Comparison of ENCODE assay signal across 1 cellular context in genomic region chr20:55471052-55472006, GRCh38.
A peak's percentile ranks its signal among the peaks of the same experiment; 100 is the strongest.
TF ChIP-seq lines count a peak whose summit lies in the region.

No MANE protein-coding gene starts in this region.

TF ChIP-seq in HepG2, 621 proteins besides CTCF, POLR2A, EP300 and RAD21 (continued from another document and continues in another):
- TF ChIP-seq ZNF460 (CRISPR knock-in tag; IDR thresholded peaks at IDR 0.05; ENCODE audit: borderline replicate concordance) (no peak), PHF21A (CRISPR knock-in tag; IDR thresholded peaks at IDR 0.05) (peak; percentile 72; the same call in 1 of the 2 replicates), MAZ (IDR thresholded peaks at IDR 0.05; ENCODE audit: borderline replicate concordance, low read depth, low read length) (no peak; the same call in 1 of the 2 replicates), MAZ (CRISPR knock-in tag; IDR thresholded peaks at IDR 0.05; ENCODE audit: low read depth) (no peak), ZNF543 (CRISPR knock-in tag; IDR thresholded peaks at IDR 0.05) (no peak; the same call in 1 of the 2 replicates), KIAA2018 (CRISPR knock-in tag; IDR thresholded peaks at IDR 0.05; ENCODE audit: borderline replicate concordance) (no peak), SP5 (CRISPR knock-in tag; IDR thresholded peaks at IDR 0.05; ENCODE audit: borderline replicate concordance, low read depth) (peak; percentile 38), ATF7 (IDR thresholded peaks at IDR 0.05) (no peak), ATF7 (CRISPR knock-in tag; IDR thresholded peaks at IDR 0.05) (no peak), ZNF720 (CRISPR knock-in tag; IDR thresholded peaks at IDR 0.05) (no peak), EHMT2 (IDR thresholded peaks at IDR 0.05; ENCODE audit: borderline replicate concordance, low read depth, low read length) (no peak; the same call in 1 of the 2 replicates), NCOA5 (CRISPR knock-in tag; IDR thresholded peaks at IDR 0.05) (no peak), BCL6 (CRISPR knock-in tag; IDR thresholded peaks at IDR 0.05) (peak; percentile 66), MAX (IDR thresholded peaks at IDR 0.05) (no peak), ZSCAN21 (CRISPR knock-in tag; IDR thresholded peaks at IDR 0.05; ENCODE audit: borderline replicate concordance) (no peak), REST (IDR thresholded peaks at IDR 0.05; ENCODE audit: borderline replicate concordance in 1 of 2, low read depth in 1 of 2, low read length in 2 of 2) (no peak), ZNF503 (CRISPR knock-in tag; IDR thresholded peaks at IDR 0.05) (peak; percentile 25; the same call in 1 of the 2 replicates), FOXA1 (IDR thresholded peaks at IDR 0.05) (no peak), FOXA1 (CRISPR knock-in tag; IDR thresholded peaks at IDR 0.05) (peak; percentile 83), RXRB (CRISPR knock-in tag; IDR thresholded peaks at IDR 0.05; ENCODE audit: borderline replicate concordance) (peak; percentile 72; the same call in 1 of the 2 replicates), NRL (CRISPR knock-in tag; IDR thresholded peaks at IDR 0.05; ENCODE audit: borderline replicate concordance) (no peak), ZMAT5 (CRISPR knock-in tag; IDR thresholded peaks at IDR 0.05; ENCODE audit: borderline replicate concordance, low read depth) (no peak), MLX (CRISPR knock-in tag; IDR thresholded peaks at IDR 0.05) (0 out of 2 replicates have a peak, but pooled peaks have one; percentile 34), MATR3 (CRISPR knock-in tag; IDR thresholded peaks at IDR 0.05) (no peak), ZNF263 (CRISPR knock-in tag; IDR thresholded peaks at IDR 0.05) (no peak), RBM22 (optimal IDR thresholded peaks at IDR 0.05; ENCODE audit: low read length) (no peak), PLRG1 (conservative IDR thresholded peaks at IDR 0.05) (no peak), ZNF510 (CRISPR knock-in tag; IDR thresholded peaks at IDR 0.05; ENCODE audit: low read depth) (peak; percentile 69; the same call in 1 of the 2 replicates), ZNF484 (CRISPR knock-in tag; IDR thresholded peaks at IDR 0.05; ENCODE audit: borderline replicate concordance, low read depth) (no peak), REPIN1 (CRISPR knock-in tag; IDR thresholded peaks at IDR 0.05; ENCODE audit: borderline replicate concordance, low read depth) (no peak), ZNF770 (CRISPR knock-in tag; IDR thresholded peaks at IDR 0.05) (no peak), ZNF17 (CRISPR knock-in tag; IDR thresholded peaks at IDR 0.05) (no peak), KAT7 (CRISPR knock-in tag; IDR thresholded peaks at IDR 0.05; ENCODE audit: borderline replicate concordance) (peak; percentile 30; the same call in 1 of the 2 replicates), RFX1 (IDR thresholded peaks at IDR 0.05) (no peak), ZNF30 (CRISPR knock-in tag; IDR thresholded peaks at IDR 0.05) (no peak), ZNF296 (CRISPR knock-in tag; conservative IDR thresholded peaks at IDR 0.05) (no peak), ZNF512 (CRISPR knock-in tag; IDR thresholded peaks at IDR 0.05) (no peak), ZFP37 (CRISPR knock-in tag; IDR thresholded peaks at IDR 0.05; ENCODE audit: borderline replicate concordance) (no peak), KLF16 (CRISPR knock-in tag; IDR thresholded peaks at IDR 0.05) (peak in 1 of 2 experiments; percentile 47; a peak in 1 of 4 replicates), ARHGAP35 (CRISPR knock-in tag; IDR thresholded peaks at IDR 0.05; ENCODE audit: borderline replicate concordance) (no peak), U2AF1 (optimal IDR thresholded peaks at IDR 0.05; ENCODE audit: low read depth, low read length) (no peak), HNF4A (CRISPR knock-in tag; IDR thresholded peaks at IDR 0.05) (peak; percentile 93)
